ENCODE assay signal across 8 cellular contexts in the genomic region with DNA sequence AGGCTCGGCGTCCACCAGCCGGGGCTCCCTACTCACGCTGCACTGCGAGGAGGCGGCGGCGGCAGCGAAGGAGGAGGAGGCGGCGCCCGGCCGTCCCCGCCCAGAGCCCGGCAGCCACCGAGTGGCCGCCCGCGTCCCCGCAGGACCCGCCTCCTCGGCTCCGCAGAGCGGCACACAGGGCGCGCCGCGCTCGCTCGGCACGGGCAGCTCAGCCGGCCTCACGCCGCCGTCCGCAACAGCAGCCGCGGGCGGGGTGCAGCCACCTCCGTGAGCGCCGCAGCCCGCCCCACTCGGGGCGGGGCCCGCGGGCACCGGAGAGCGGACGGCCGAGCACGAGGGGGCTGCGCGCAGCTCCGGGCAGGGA. TPM values are rescaled to one million over a fixed set of nuclear protein-coding genes. Genes with fewer than 3 reads are reported as not detected.
DNase-seq lines count a peak whose midpoint lies in the region; ATAC-seq lines count a peak whose summit lies in the region.

A gene (minus strand): TSS at position 46 of the 364 bp plus-strand sequence. CDS start 52,952 bp downstream, outside the sequence.

- peak; percentile 53 for ATAC-seq in GM18861 (IDR thresholded peaks at IDR 0.05; ENCODE audit: unreplicated experiment)
- ATAC-seq in HG03095 (IDR thresholded peaks at IDR 0.05; ENCODE audit: unreplicated experiment): peak; percentile 56

- in situ Hi-C loops in ACHN (cut with HindIII; ENCODE audit: low pct_ligation_motif_present, low pct_unique_long_range_greater_than_20kb, low sequenced_read_pairs): no loop called here

- DNase-seq in ACHN: peak; percentile 93
- DNase-seq in NCI-H226: peak; percentile 83
- DNase-seq in activated CD4-positive, alpha-beta T cell treated with anti-CD3 and anti-CD28 coated beads for 1 hour: peak; percentile 73
- peak; percentile 88 for DNase-seq in cerebellum (ENCODE audit: low spot score)
- DNase-seq in kidney glomerular epithelial cell (lab: John Stamatoyannopoulos, UW): peak; percentile 81
- DNase-seq in stimulated activated CD4-positive, alpha-beta T cell treated with anti-CD3 and anti-CD28 coated beads, Interleukin-1b, Interleukin-23, amount 100 ng/mL, for 24 hours (ENCODE audit: low read depth in 4 of 4, low spot score in 1 of 4): peak; percentile 44 to 74 (median 62)

RNA-seq across cellular contexts. Expression of the gene that starts here (rescaled TPM):
- 174 TPM for total RNA-seq in cerebellum

Comparison
In these comparisons a context has a peak if more than half of its experiments do, and no peak if none do; other contexts are left out.
1. Peak in every context shown above with its lines: DNase-seq and ATAC-seq.